10 cellular contexts compared by ENCODE assay signal in the genomic region with DNA sequence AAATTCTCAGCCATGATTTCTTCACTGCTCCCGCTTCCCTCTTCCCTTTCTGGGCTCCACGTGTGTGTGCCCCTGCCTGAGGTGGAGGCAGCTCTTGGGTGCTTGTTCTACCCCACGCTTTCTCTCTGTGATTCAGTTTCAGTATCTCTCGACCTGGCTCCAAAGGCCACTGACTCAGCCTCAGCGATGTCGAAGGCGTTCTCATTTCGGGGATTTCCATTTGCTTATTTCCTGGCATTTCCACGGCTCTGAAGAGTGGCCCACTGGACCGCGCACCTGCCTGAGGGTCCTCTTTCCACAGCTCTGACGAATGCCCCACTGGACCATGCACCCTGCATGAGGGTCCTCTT.
DNase-seq lines count a peak whose midpoint lies in the region; ATAC-seq and TF ChIP-seq lines count a peak whose summit lies in the region.
"Had no signal": no experiment of that assay in that cellular context is flagged by ENCODE, and none has a peak within 500 bp of the region (broad histone marks: within the 10 kb centered on the region; RNA-seq: fewer than 3 reads in every experiment).

No MANE protein-coding gene starts in this region.

- peak; percentile 26 for DNase-seq in activated CD8-positive, alpha-beta memory T cell treated with anti-CD3 and anti-CD28 coated beads, Interleukin-2, amount 50 U/mL, for 24 hours (ENCODE audit: extremely low read depth)
- DNase-seq in fibroblast of mammary gland (ENCODE audit: low read depth), result peak; percentile 16
- peak; percentile 31 for DNase-seq in stimulated activated CD8-positive, alpha-beta memory T cell treated with anti-CD3 and anti-CD28 coated beads, Interleukin-12 subunit alpha, Interleukin-12 subunit beta, amount 100 ng/mL, for 24 hours (ENCODE audit: extremely low read depth)
- no peak for DNase-seq in NCI-H526 treated with DMSO at 0.1 percent for 48 hours (lab: John Stamatoyannopoulos, UW)
- DNase-seq in NCI-H1694 treated with DMSO at 0.1 percent for 48 hours (lab: John Stamatoyannopoulos, UW), result no peak
- DNase-seq: brain microvascular endothelial cell had no signal

- no peak overlapping the region for H3K4me3 ChIP-seq in fibroblast of mammary gland (ENCODE audit: control insufficient read depth, low read depth, low read length)
- H3K4me3 ChIP-seq: SK-N-MC had no signal

- no peak for TF ChIP-seq CTCF in fibroblast of mammary gland (conservative IDR thresholded peaks at IDR 0.05; ENCODE audit: control insufficient read depth, insufficient read depth, low read depth, low read length)

- ATAC-seq in GM21529 (IDR thresholded peaks at IDR 0.05; ENCODE audit: unreplicated experiment) (peak; percentile 81), HG02571 (IDR thresholded peaks at IDR 0.05; ENCODE audit: unreplicated experiment) (no peak), HG02973 (IDR thresholded peaks at IDR 0.05; ENCODE audit: unreplicated experiment) (no peak)

Comparison
In these comparisons a context has a peak if more than half of its experiments do, and no peak if none do; other contexts are left out.
1. DNase-seq: peak in activated CD8-positive, alpha-beta memory T cell treated with anti-CD3 and anti-CD28 coated beads, Interleukin-2, amount 50 U/mL, for 24 hours (single experiment), fibroblast of mammary gland (single experiment) and stimulated activated CD8-positive, alpha-beta memory T cell treated with anti-CD3 and anti-CD28 coated beads, Interleukin-12 subunit alpha, Interleukin-12 subunit beta, amount 100 ng/mL, for 24 hours (single experiment); none in NCI-H526 treated with DMSO at 0.1 percent for 48 hours (single experiment) and NCI-H1694 treated with DMSO at 0.1 percent for 48 hours (single experiment).